ENCODE assay signal across 17 cellular contexts in the genomic region with DNA sequence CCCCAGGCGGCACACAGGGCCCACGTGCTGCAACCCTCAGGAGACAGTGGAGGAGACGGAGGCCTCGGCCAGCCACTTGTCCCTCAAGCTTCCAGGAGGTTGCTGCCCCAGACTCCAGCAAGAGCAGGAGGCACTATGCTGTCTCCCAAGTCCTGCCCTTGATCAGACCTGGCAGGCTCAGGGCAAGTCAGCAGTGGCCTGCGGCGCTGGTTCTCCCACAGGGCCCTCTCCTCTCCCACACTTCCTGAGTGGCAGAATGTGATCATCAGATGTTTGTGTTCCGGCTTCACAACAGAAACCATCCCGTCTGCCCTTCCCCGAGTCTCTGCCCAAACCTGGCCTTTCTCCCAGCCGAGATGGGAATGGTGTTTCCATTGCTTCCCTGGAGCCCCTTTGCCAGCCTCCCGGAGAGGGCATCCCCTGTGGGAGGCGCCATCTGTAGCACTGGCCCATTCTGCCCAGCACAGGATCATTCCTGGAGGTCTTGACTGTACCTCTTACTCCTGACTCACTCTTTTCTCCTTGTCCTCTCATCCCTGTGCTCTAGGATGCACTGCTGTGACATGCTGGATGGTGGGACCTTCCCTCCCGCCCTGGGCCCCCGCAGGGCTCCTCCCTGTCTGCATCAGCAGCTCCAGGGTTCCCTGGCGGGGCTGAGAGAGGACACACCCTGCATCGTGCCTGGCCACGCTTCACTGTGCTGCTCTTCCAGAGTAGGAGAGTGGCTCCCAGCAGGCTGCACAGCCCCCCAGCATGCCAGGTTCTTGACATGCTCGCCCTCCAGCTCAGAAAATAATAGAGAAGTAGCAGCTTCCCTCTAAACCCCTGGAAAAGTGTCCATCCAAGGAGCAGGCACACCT.
A peak's percentile ranks its signal among the peaks of the same experiment; 100 is the strongest.
DNase-seq lines count a peak whose midpoint lies in the region; ATAC-seq and TF ChIP-seq lines count a peak whose summit lies in the region.
"Had no signal": no experiment of that assay in that cellular context is flagged by ENCODE, and none has a peak within 500 bp of the region (broad histone marks: within the 10 kb centered on the region; RNA-seq: fewer than 3 reads in every experiment).

No MANE protein-coding gene starts in this region.

- peak; percentile 44 for DNase-seq in activated CD8-positive, alpha-beta memory T cell treated with anti-CD3 and anti-CD28 coated beads, Interleukin-2, amount 50 U/mL, for 48 hours
- no peak for DNase-seq in activated CD8-positive, alpha-beta memory T cell treated with anti-CD3 and anti-CD28 coated beads for 24 hours
- DNase-seq in ecto neural progenitor cell (ENCODE audit: low spot score) (peak; percentile 42), mucosa of gallbladder (ENCODE audit: low spot score) (peak; percentile 6), erythroblast (lab: John Stamatoyannopoulos, UW) (no peak)
- DNase-seq in activated CD4-positive, alpha-beta T cell treated with anti-CD3 and anti-CD28 coated beads for 4 hours: no peak
- DNase-seq: DMS 273 treated with DMSO at 0.1 percent for 48 hours, IMR-90, Karpas-422, MG63, NCI-H1092 treated with DMSO at 0.1 percent for 48 hours, NCI-H1694, NCI-H2107, NCI-H446, SJCRH30 had no signal

- ATAC-seq in GM21723 (IDR thresholded peaks at IDR 0.05; ENCODE audit: unreplicated experiment): no peak

- H3K27ac ChIP-seq in temporal lobe (ENCODE audit: low read depth, low read length): peak overlapping the region; percentile 30
- H3K27ac ChIP-seq: SJCRH30 had no signal

- no peak for TF ChIP-seq POLR2A in erythroblast (IDR thresholded peaks at IDR 0.05; ENCODE audit: low read length)

Comparison
In these comparisons a context has a peak if more than half of its experiments do, and no peak if none do; other contexts are left out.
1. DNase-seq: peak in activated CD8-positive, alpha-beta memory T cell treated with anti-CD3 and anti-CD28 coated beads, Interleukin-2, amount 50 U/mL, for 48 hours (single experiment), ecto neural progenitor cell (single experiment) and mucosa of gallbladder (single experiment); none in activated CD8-positive, alpha-beta memory T cell treated with anti-CD3 and anti-CD28 coated beads for 24 hours (single experiment), activated CD4-positive, alpha-beta T cell treated with anti-CD3 and anti-CD28 coated beads for 4 hours (0 of 2) and erythroblast (0 of 2).